7 cellular contexts compared by ENCODE assay signal in genomic region chr1:89670168-89670567, GRCh38. TPM values are rescaled to one million over a fixed set of nuclear protein-coding genes. Genes with fewer than 3 reads are reported as not detected.
DNase-seq lines count a peak whose midpoint lies in the region; ATAC-seq lines count a peak whose summit lies in the region.

No MANE protein-coding gene starts in this region.

- DNase-seq in RPMI7951 (ENCODE audit: low read depth) (peak; percentile 14), DMS79 treated with DMSO at 0.1 percent for 48 hours (lab: John Stamatoyannopoulos, UW) (no peak), NCI-H748 treated with DMSO at 0.1 percent for 48 hours (lab: John Stamatoyannopoulos, UW) (no peak), HCEC 1CT (no peak)
- DNase-seq in naive thymus-derived CD8-positive, alpha-beta T cell, result peak in 4 of 10 donors; percentile 14 to 44 (median 34)

- H3K36me3 Mint-ChIP-seq in naive thymus-derived CD8-positive, alpha-beta T cell, result peaks cover 4 to 29% (median 6%) of the 10 kb centered on the region in 3 donors

- H3K27me3 Mint-ChIP-seq in naive thymus-derived CD8-positive, alpha-beta T cell, result no peaks in the 10 kb centered on the region

- peak overlapping the region in 7 of 10 donors; percentile 20 to 67 (median 40) for H3K4me3 Mint-ChIP-seq in naive thymus-derived CD8-positive, alpha-beta T cell

- H3K4me1 Mint-ChIP-seq in naive thymus-derived CD8-positive, alpha-beta T cell, result peaks cover 51 to 94% (median 89%) of the 10 kb centered on the region in 4 donors

- H3K9me3 Mint-ChIP-seq in naive thymus-derived CD8-positive, alpha-beta T cell, result peaks cover 0 to 2% (median 0%) of the 10 kb centered on the region in 9 donors

- peak; percentile 99 for ATAC-seq in GM19023 (IDR thresholded peaks at IDR 0.05; ENCODE audit: unreplicated experiment)
- peak; percentile 98 for ATAC-seq in HG02840 (IDR thresholded peaks at IDR 0.05; ENCODE audit: low FRiP score, unreplicated experiment)
- peak; percentile 67 to 87 for ATAC-seq in naive thymus-derived CD8-positive, alpha-beta T cell

- POLR2A ChIA-PET in naive thymus-derived CD8-positive, alpha-beta T cell (lab: Charles Lee), result interaction anchor here (0.8 kb wide), 1 partner anchor 17 kb away, joined by 3 read pairs; no protein-coding TSS in a partner anchor

- peak overlapping the region in 8 of 10 donors; percentile 4 to 79 (median 32) for H3K27ac Mint-ChIP-seq in naive thymus-derived CD8-positive, alpha-beta T cell

RNA-seq across cellular contexts. Expression of gene LRRC8C, which starts 37.2 kb away (rescaled TPM):
- 6.4 and 8.7 TPM in 2 replicates for total RNA-seq in RPMI7951 (2014; rRNA removed; shearing (Covaris generic))
- total RNA-seq in naive thymus-derived CD8-positive, alpha-beta T cell, result 10 to 100 TPM; 52.2 to 53.3 TPM
- 10 to 100 TPM; 10.0 to 19.2 (median 14.2) TPM for polyA plus RNA-seq in naive thymus-derived CD8-positive, alpha-beta T cell
